ENCODE assay signal across 9 cellular contexts in genomic region chrX:151708821-151709220, GRCh38. TPM values are rescaled to one million over a fixed set of nuclear protein-coding genes. Genes with fewer than 3 reads are reported as not detected.
"Had no signal": no experiment of that assay in that cellular context is flagged by ENCODE, and none has a peak within 500 bp of the region (broad histone marks: within the 10 kb centered on the region; RNA-seq: fewer than 3 reads in every experiment).

No MANE protein-coding gene starts in this region.

- DNase-seq: IMR-90, KBM-7, KG1 had no signal

- H3K4me3 ChIP-seq: K562 had no signal

- H3K27ac ChIP-seq: HL-60 had no signal

- H3K4me3 Mint-ChIP-seq: IgD-negative memory B cell had no signal

- H3K27ac Mint-ChIP-seq: IgD-negative memory B cell had no signal

- H3K36me3 Mint-ChIP-seq: IgD-negative memory B cell had no signal

- H3K4me1 Mint-ChIP-seq: IgD-negative memory B cell had no signal

- ATAC-seq: HepG2, K562 had no signal

RNA-seq across cellular contexts. Expression of gene FATE1, which starts 7.0 kb away (rescaled TPM):
- total RNA-seq: HepG2, HT-29, HT1080, IMR-90, K562 had no signal
- polyA plus RNA-seq: HepG2, IgD-negative memory B cell, IMR-90, K562 had no signal

RNA-seq across cellular contexts. Expression of gene PRRG3, which starts 13.6 kb away (rescaled TPM):
- total RNA-seq: HepG2, HT-29, HT1080, IMR-90, K562 had no signal
- polyA plus RNA-seq: HepG2, IgD-negative memory B cell, IMR-90, K562 had no signal

RNA-seq across cellular contexts. Expression of gene CNGA2, which starts 25.7 kb away (rescaled TPM):
- total RNA-seq: HepG2, HT-29, HT1080, IMR-90, K562 had no signal
- polyA plus RNA-seq: HepG2, IgD-negative memory B cell, IMR-90, K562 had no signal
